ENCODE assay signal across 21 cellular contexts in the genomic region with DNA sequence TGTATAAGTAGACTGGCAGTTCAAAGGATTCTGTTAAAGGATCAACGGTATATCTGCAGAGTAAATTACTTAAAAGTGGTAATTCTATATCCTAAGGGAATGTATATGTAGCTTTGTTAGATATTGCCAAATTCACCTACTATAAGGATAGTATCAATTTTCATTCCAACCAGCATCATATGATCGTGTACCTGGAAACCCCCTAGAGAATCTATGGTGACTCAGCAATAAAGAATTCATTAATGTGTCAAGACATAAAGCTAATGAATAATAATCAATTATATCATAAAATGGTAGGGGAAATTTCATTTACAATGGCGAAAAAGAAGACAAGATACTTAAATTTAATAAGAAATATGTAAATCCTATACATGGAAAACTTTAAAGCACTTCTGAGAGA.
"Had no signal": no experiment of that assay in that cellular context is flagged by ENCODE, and none has a peak within 500 bp of the region (broad histone marks: within the 10 kb centered on the region; RNA-seq: fewer than 3 reads in every experiment).

No MANE protein-coding gene starts in this region.

- H3K4me3 Mint-ChIP-seq: immature natural killer cell; naive thymus-derived CD4-positive, alpha-beta T cell; nephron progenitor cell; stimulated activated naive B cell treated with anti-CD40 and anti-IgM and Interleukin-4, amounts not matched to agents 10 μg/mL and 1 μg/mL and 100 μg/mL, for 72 hours; stimulated activated naive CD8-positive, alpha-beta T cell treated with anti-CD3 and anti-CD28 coated beads, Interleukin-15, amount 100 ng/mL, for 72 hours had no signal

- H3K27ac Mint-ChIP-seq: immature natural killer cell; naive thymus-derived CD4-positive, alpha-beta T cell; nephron progenitor cell; stimulated activated naive B cell treated with anti-CD40 and anti-IgM and Interleukin-4, amounts not matched to agents 10 μg/mL and 1 μg/mL and 100 μg/mL, for 72 hours; stimulated activated naive CD8-positive, alpha-beta T cell treated with anti-CD3 and anti-CD28 coated beads, Interleukin-15, amount 100 ng/mL, for 72 hours had no signal

- H3K36me3 Mint-ChIP-seq: immature natural killer cell; stimulated activated naive B cell treated with anti-CD40 and anti-IgM and Interleukin-4, amounts not matched to agents 10 μg/mL and 1 μg/mL and 100 μg/mL, for 72 hours had no signal

- H3K9me3 Mint-ChIP-seq: stimulated activated naive CD8-positive, alpha-beta T cell treated with anti-CD3 and anti-CD28 coated beads, Interleukin-15, amount 100 ng/mL, for 72 hours had no signal

- H3K4me1 ChIP-seq: colonic mucosa, esophagus squamous epithelium, psoas muscle, spleen, testis had no signal

- H3K27me3 Mint-ChIP-seq: stimulated activated naive B cell treated with anti-CD40 and anti-IgM and Interleukin-4, amounts not matched to agents 10 μg/mL and 1 μg/mL and 100 μg/mL, for 72 hours; stimulated activated naive CD8-positive, alpha-beta T cell treated with anti-CD3 and anti-CD28 coated beads, Interleukin-15, amount 100 ng/mL, for 72 hours had no signal

- H3K27me3 ChIP-seq: colonic mucosa, esophagus squamous epithelium, spleen, testis, tibial nerve had no signal

- H3K36me3 ChIP-seq: colonic mucosa, esophagus squamous epithelium, spleen, tibial nerve had no signal

- ATAC-seq: left colon; left ventricle myocardium superior; naive thymus-derived CD4-positive, alpha-beta T cell; psoas muscle; sciatic nerve; stimulated activated naive B cell treated with anti-CD40 and anti-IgM and Interleukin-4, amounts not matched to agents 10 μg/mL and 1 μg/mL and 100 μg/mL, for 72 hours; stimulated activated naive CD8-positive, alpha-beta T cell treated with anti-CD3 and anti-CD28 coated beads, Interleukin-15, amount 100 ng/mL, for 72 hours had no signal

- H3K4me1 Mint-ChIP-seq: immature natural killer cell; naive thymus-derived CD4-positive, alpha-beta T cell; stimulated activated naive B cell treated with anti-CD40 and anti-IgM and Interleukin-4, amounts not matched to agents 10 μg/mL and 1 μg/mL and 100 μg/mL, for 72 hours; stimulated activated naive CD8-positive, alpha-beta T cell treated with anti-CD3 and anti-CD28 coated beads, Interleukin-15, amount 100 ng/mL, for 72 hours had no signal

- DNase-seq: colonic mucosa; dermis blood vessel endothelial cell; esophagus squamous epithelium; foreskin fibroblast; immature natural killer cell; kidney; left colon; left ventricle myocardium superior; naive thymus-derived CD4-positive, alpha-beta T cell; nephron progenitor cell; psoas muscle; retina; spleen; stimulated activated CD4-positive, alpha-beta T cell treated with anti-CD3 and anti-CD28 coated beads, Interleukin-2, amount 100 ng/mL, for 24 hours; stimulated activated CD4-positive, alpha-beta T cell treated with anti-CD3 and anti-CD28 coated beads, Interleukin-4, amount 100 ng/mL, for 4 hours; stimulated activated naive B cell treated with anti-CD40 and anti-IgM and Interleukin-4, amounts not matched to agents 10 μg/mL and 1 μg/mL and 100 μg/mL, for 72 hours; stimulated activated naive CD8-positive, alpha-beta T cell treated with anti-CD3 and anti-CD28 coated beads, Interleukin-15, amount 100 ng/mL, for 72 hours; testis had no signal

- H3K27ac ChIP-seq: colonic mucosa, esophagus squamous epithelium, psoas muscle, spleen, testis, tibial nerve had no signal

- FAIRE-seq: kidney had no signal

- H3K9me3 ChIP-seq: colonic mucosa, esophagus squamous epithelium, psoas muscle, testis, tibial nerve had no signal

- H3K4me3 ChIP-seq: colonic mucosa, esophagus squamous epithelium, lung, psoas muscle, spleen, testis, tibial nerve had no signal
